7 cellular contexts compared by ENCODE assay signal in genomic region chr9:133477992-133478850, GRCh38. TPM values are rescaled to one million over a fixed set of nuclear protein-coding genes. Genes with fewer than 3 reads are reported as not detected.
A peak's percentile ranks its signal among the peaks of the same experiment; 100 is the strongest.
DNase-seq lines count a peak whose midpoint lies in the region; ATAC-seq and TF ChIP-seq lines count a peak whose summit lies in the region.
"Had no signal": no experiment of that assay in that cellular context is flagged by ENCODE, and none has a peak within 500 bp of the region (broad histone marks: within the 10 kb centered on the region; RNA-seq: fewer than 3 reads in every experiment).

No MANE protein-coding gene starts in this region.

- TF ChIP-seq CTCF in AG04449 (IDR thresholded peaks at IDR 0.05; ENCODE audit: insufficient read depth, low read length, missing control alignments) (no peak), LNCaP clone FGC (IDR thresholded peaks at IDR 0.05; ENCODE audit: control insufficient read depth, extremely low read depth, insufficient read depth) (no peak)

- ATAC-seq in GM19372 (IDR thresholded peaks at IDR 0.05; ENCODE audit: low read depth, unreplicated experiment) = peak; percentile 35
- peak; percentile 22 for ATAC-seq in effector memory CD8-positive, alpha-beta T cell (replicated peaks)

- POLR2A ChIA-PET in AG04449 (lab: Yijun Ruan, JAX) = interaction anchor here (1.7 to 2.1 kb wide), 3 partner anchors 10 to 130 kb away, joined by 4 to 8 read pairs (median 7); partner anchors contain the start of genes CACFD1, MED22 and RPL7A

- peaks cover 7 to 10% of the 10 kb centered on the region in 2 donors for H3K4me1 Mint-ChIP-seq in effector memory CD8-positive, alpha-beta T cell (ENCODE audit: low read depth in 2 of 2)

- H3K4me3 Mint-ChIP-seq in effector memory CD8-positive, alpha-beta T cell = peak overlapping the region; percentile 77 to 80

- CTCF ChIA-PET in AG04449 (lab: Yijun Ruan, JAX) = interaction anchor here (1.0 to 1.6 kb wide), 7 partner anchors 8 to 299 kb away, joined by 3 to 5 read pairs (median 4); no protein-coding TSS in a partner anchor

- no peaks in the 10 kb centered on the region for H3K27me3 Mint-ChIP-seq in effector memory CD8-positive, alpha-beta T cell

- H3K4me3 ChIP-seq in AG04449 (ENCODE audit: low read depth, low read length) = peak overlapping the region; percentile 66
- peak overlapping the region; percentile 58 for H3K4me3 ChIP-seq in LNCaP clone FGC (ENCODE audit: low read depth, low read length)

- H3K36me3 Mint-ChIP-seq in effector memory CD8-positive, alpha-beta T cell (ENCODE audit: insufficient read depth) = peaks cover 4% of the 10 kb centered on the region

- peak overlapping the region in 1 of 2 donors; percentile 51 for H3K27ac Mint-ChIP-seq in effector memory CD8-positive, alpha-beta T cell

- DNase-seq in AG04449 (ENCODE audit: low read depth, low spot score) (no peak), LNCaP clone FGC (ENCODE audit: low read depth) (no peak), pons (ENCODE audit: low spot score) (peak; percentile 8), mucosa of gallbladder (ENCODE audit: low spot score) (no peak)
- DNase-seq in effector memory CD8-positive, alpha-beta T cell = peak in 1 of 3 experiments; percentile 24

- no peaks in the 10 kb centered on the region for H3K9me3 Mint-ChIP-seq in effector memory CD8-positive, alpha-beta T cell

RNA-seq across cellular contexts. Expression of gene SLC2A6, which starts 0.7 kb away (rescaled TPM):
- total RNA-seq in mucosa of gallbladder = 18.4 TPM

RNA-seq across cellular contexts. Expression of gene CACFD1, which starts 18.4 kb away (rescaled TPM):
- total RNA-seq in mucosa of gallbladder = 79.3 TPM

RNA-seq across cellular contexts. Expression of gene MYMK, which starts 46.5 kb away (rescaled TPM):
- not detected for total RNA-seq in mucosa of gallbladder
- total RNA-seq: NCI-H460 had no signal

RNA-seq across cellular contexts. Expression of gene ADAMTS13, which starts 56.1 kb away (rescaled TPM):
- 7.1 TPM for total RNA-seq in mucosa of gallbladder

RNA-seq across cellular contexts. Expression of gene ADAMTSL2, which starts 56.3 kb away (rescaled TPM):
- 14.0 TPM for total RNA-seq in mucosa of gallbladder
- total RNA-seq: NCI-H460 had no signal
